In genomic region chr15:60370804-60371700, GRCh38 we compare ENCODE assay signal across 8 cellular contexts. TPM values are rescaled to one million over a fixed set of nuclear protein-coding genes. Genes with fewer than 3 reads are reported as not detected.
A peak's percentile ranks its signal among the peaks of the same experiment; 100 is the strongest.
DNase-seq lines count a peak whose midpoint lies in the region; ATAC-seq, FAIRE-seq and TF ChIP-seq lines count a peak whose summit lies in the region.

No MANE protein-coding gene starts in this region.

- peak; percentile 98 for DNase-seq in AG09309 (ENCODE audit: low read depth)
- DNase-seq in HTR-8/SVneo (ENCODE audit: insufficient read length, low spot score): peak; percentile 82
- peak; percentile 98 for DNase-seq in adipocyte (ENCODE audit: low read depth)
- peak; percentile 85 for DNase-seq in hepatocyte (ENCODE audit: low spot score)
- DNase-seq in stromal cell of bone marrow (ENCODE audit: low read depth): peak; percentile 100

- 65% methylated on average over 13 of the region's 13 CpGs for WGBS in hepatocyte (ENCODE audit: low lambda C conversion rate, missing lambda C conversion rate)

- peaks cover 59% of the 10 kb centered on the region for H3K36me3 ChIP-seq in adipocyte (ENCODE audit: control insufficient read depth, insufficient read depth, low read length, severe bottlenecking)
- no peaks in the 10 kb centered on the region for H3K36me3 ChIP-seq in hepatocyte (replicated peaks; ENCODE audit: insufficient read depth, low read depth)

- H4K20me1 ChIP-seq in hepatocyte (ENCODE audit: insufficient read depth, poor library complexity, severe bottlenecking): peaks cover 5% of the 10 kb centered on the region

- ATAC-seq in GM21381 (IDR thresholded peaks at IDR 0.05; ENCODE audit: unreplicated experiment) (no peak), HG03439 (IDR thresholded peaks at IDR 0.05; ENCODE audit: unreplicated experiment) (no peak), HG02884 (IDR thresholded peaks at IDR 0.05; ENCODE audit: unreplicated experiment) (no peak)

- H3K4me1 ChIP-seq in adipocyte (ENCODE audit: control insufficient read depth, insufficient read depth, low read length): peaks cover 77% of the 10 kb centered on the region
- H3K4me1 ChIP-seq in hepatocyte (ENCODE audit: insufficient read depth): peaks cover 58% of the 10 kb centered on the region

- H3K27me3 ChIP-seq in adipocyte (replicated peaks; ENCODE audit: control insufficient read depth, insufficient read depth, low read length) (no peaks in the 10 kb centered on the region), hepatocyte (no peaks in the 10 kb centered on the region)

- no peaks in the 10 kb centered on the region for H3K9me2 ChIP-seq in hepatocyte (replicated peaks; ENCODE audit: insufficient read depth)

- FAIRE-seq in HTR-8/SVneo (lab: Jason Lieb, UNC): peak; percentile 69

- H3K79me2 ChIP-seq in hepatocyte: peaks cover 63% of the 10 kb centered on the region

- H3K9me3 ChIP-seq in adipocyte (ENCODE audit: control insufficient read depth, low read length) (no peaks in the 10 kb centered on the region), hepatocyte (ENCODE audit: low read depth) (no peaks in the 10 kb centered on the region)

- H3K27ac ChIP-seq in hepatocyte: peak overlapping the region; percentile 91

- H2AFZ ChIP-seq in hepatocyte: no peak overlapping the region

- peak overlapping the region; percentile 82 for H3K9ac ChIP-seq in adipocyte (ENCODE audit: low read length)

- TF ChIP-seq CTCF in AG09309 (IDR thresholded peaks at IDR 0.05; ENCODE audit: control insufficient read depth, insufficient read depth, low read depth, low read length, missing control alignments) (no peak), hepatocyte (IDR thresholded peaks at IDR 0.05; ENCODE audit: poor library complexity) (no peak)

- H3K4me3 ChIP-seq in AG09309 (ENCODE audit: control insufficient read depth, low read depth, low read length): no peak overlapping the region
- H3K4me3 ChIP-seq in adipocyte (ENCODE audit: low read length): peak overlapping the region; percentile 1
- H3K4me3 ChIP-seq in hepatocyte: no peak overlapping the region

- no peak overlapping the region for H3K4me2 ChIP-seq in hepatocyte

RNA-seq across cellular contexts. Expression of gene ANXA2, which starts 26.7 kb away (rescaled TPM):
- 1,102 and 1,220 TPM in 2 replicates for total RNA-seq in hepatocyte
- 1,699 and 1,702 TPM in 2 replicates for polyA plus RNA-seq in hepatocyte
